14 cellular contexts compared by ENCODE assay signal in the genomic region with DNA sequence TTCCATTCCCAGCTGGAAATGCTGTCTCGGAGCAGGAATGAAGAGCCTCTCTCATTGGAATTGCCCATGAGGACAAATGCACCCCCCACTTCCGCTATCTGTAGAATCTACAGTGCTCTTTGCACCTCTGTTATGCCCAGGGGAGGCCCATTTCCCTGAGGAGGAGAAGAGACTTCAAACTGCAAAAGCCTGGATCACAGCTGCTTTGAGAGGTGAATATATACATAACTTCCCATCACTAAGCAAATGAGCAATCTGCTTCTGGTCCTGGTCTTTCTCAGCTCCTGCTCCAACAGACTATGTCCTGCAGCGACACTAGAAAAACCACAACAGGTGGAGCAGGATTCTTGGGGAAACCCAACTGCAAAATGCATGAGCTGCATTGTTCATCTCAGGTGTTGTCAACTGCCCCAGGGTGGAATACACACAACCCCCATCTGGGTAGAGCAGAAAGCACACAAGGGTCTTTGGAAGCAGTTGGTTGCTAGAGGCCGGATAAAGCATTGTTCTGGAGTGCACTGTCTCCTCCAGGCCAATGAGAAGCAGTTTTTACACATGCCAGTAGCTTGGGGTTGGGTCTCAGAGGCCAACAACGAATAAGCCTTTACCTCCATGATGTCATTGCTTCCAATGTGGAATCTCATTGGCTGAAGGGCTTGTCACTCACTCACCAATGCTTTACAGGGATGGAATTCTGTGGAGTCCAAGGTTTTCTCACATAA.
DNase-seq lines count a peak whose midpoint lies in the region; ATAC-seq and TF ChIP-seq lines count a peak whose summit lies in the region.
"Had no signal": no experiment of that assay in that cellular context is flagged by ENCODE, and none has a peak within 500 bp of the region (broad histone marks: within the 10 kb centered on the region; RNA-seq: fewer than 3 reads in every experiment).

No MANE protein-coding gene starts in this region.

- H3K4me3 Mint-ChIP-seq in GM23338 (no peak overlapping the region), glutamatergic neuron (ENCODE audit: unreplicated experiment) (no peak overlapping the region)
- H3K4me3 Mint-ChIP-seq: activated naive CD8-positive, alpha-beta T cell treated with anti-CD3 and anti-CD28 coated beads, Interleukin-2, amount 50 U/mL, for 24 hours had no signal

- peak overlapping the region; percentile 70; the same call in 1 of the 2 replicates for H3K27ac ChIP-seq in GM23338 (ENCODE audit: low read depth)
- H3K27ac ChIP-seq in SJCRH30 = peak overlapping the region; percentile 21; the same call in 1 of the 2 replicates
- no peak overlapping the region for H3K27ac ChIP-seq in left lung
- H3K27ac ChIP-seq: tibial artery had no signal

- no peaks in the 10 kb centered on the region for H4K20me1 ChIP-seq in GM23338 (replicated peaks; ENCODE audit: insufficient read depth)

- H3K4me3 ChIP-seq in GM23338 (no peak overlapping the region), SJCRH30 (no peak overlapping the region), left lung (no peak overlapping the region)
- H3K4me3 ChIP-seq: tibial artery had no signal

- peak; percentile 72 for DNase-seq in A172 (ENCODE audit: low spot score)
- DNase-seq in GM23338 (ENCODE audit: low spot score) = peak; percentile 98
- DNase-seq in SJCRH30 = peak; percentile 91 to 96
- DNase-seq in glutamatergic neuron = peak; percentile 62
- no peak for DNase-seq in left lung
- DNase-seq: activated naive CD8-positive, alpha-beta T cell treated with anti-CD3 and anti-CD28 coated beads, Interleukin-2, amount 50 U/mL, for 24 hours; COR-L47; KG1; kidney; stimulated activated CD4-positive, alpha-beta T cell treated with anti-CD3 and anti-CD28 coated beads, Interleukin-15, amount 100 ng/mL, for 24 hours; tibial artery had no signal

- H3K27me3 Mint-ChIP-seq in GM23338 (ENCODE audit: insufficient read depth, low read depth, poor library complexity) (peaks cover 6% of the 10 kb centered on the region), glutamatergic neuron (ENCODE audit: unreplicated experiment) (peaks cover 2% of the 10 kb centered on the region)

- H3K79me2 ChIP-seq in GM23338 (replicated peaks; ENCODE audit: insufficient read depth) = no peaks in the 10 kb centered on the region

- H3K27me3 ChIP-seq in GM23338 (ENCODE audit: insufficient read depth) (no peaks in the 10 kb centered on the region), SJCRH30 (no peaks in the 10 kb centered on the region), left lung (no peaks in the 10 kb centered on the region)
- H3K27me3 ChIP-seq: tibial artery had no signal

- peak overlapping the region; percentile 33 for H3K4me2 ChIP-seq in GM23338

- H3K4me1 Mint-ChIP-seq in GM23338 (peaks cover 47% of the 10 kb centered on the region), glutamatergic neuron (ENCODE audit: low read depth, unreplicated experiment) (peaks cover 15% of the 10 kb centered on the region)

- H3K9me3 ChIP-seq in SJCRH30 (replicated peaks) = no peaks in the 10 kb centered on the region
- no peaks in the 10 kb centered on the region for H3K9me3 ChIP-seq in left lung
- H3K9me3 ChIP-seq: tibial artery had no signal

- H2AFZ ChIP-seq in GM23338 = 0 out of 2 replicates have a peak overlapping the region, but pooled peaks have one; percentile 1

- no peaks in the 10 kb centered on the region for H3K36me3 ChIP-seq in GM23338 (ENCODE audit: insufficient read depth)
- no peaks in the 10 kb centered on the region for H3K36me3 ChIP-seq in SJCRH30
- H3K36me3 ChIP-seq in left lung = no peaks in the 10 kb centered on the region
- H3K36me3 ChIP-seq: tibial artery had no signal

- H3K27ac Mint-ChIP-seq in GM23338 = peak overlapping the region; percentile 3
- peak overlapping the region; percentile 34 for H3K27ac Mint-ChIP-seq in glutamatergic neuron (ENCODE audit: unreplicated experiment)
- H3K27ac Mint-ChIP-seq: activated naive CD8-positive, alpha-beta T cell treated with anti-CD3 and anti-CD28 coated beads, Interleukin-2, amount 50 U/mL, for 24 hours had no signal

- H3K4me1 ChIP-seq in GM23338 (ENCODE audit: insufficient read depth) (peaks cover 19% of the 10 kb centered on the region), SJCRH30 (peaks cover 31% of the 10 kb centered on the region), left lung (peaks cover 0 to 18% of the 10 kb centered on the region in 2 donors)

- no peaks in the 10 kb centered on the region for H3K36me3 Mint-ChIP-seq in GM23338 (ENCODE audit: low read depth)
- H3K36me3 Mint-ChIP-seq in glutamatergic neuron (ENCODE audit: unreplicated experiment) = peaks cover 6% of the 10 kb centered on the region

- H3K9me2 ChIP-seq in GM23338 (ENCODE audit: insufficient read depth) = peaks cover 7% of the 10 kb centered on the region; the same call in 1 of the 2 replicates

- intact Hi-C loops in left lung (cut with DNase I) = no loop called here

- H3K9me3 Mint-ChIP-seq in GM23338 (no peaks in the 10 kb centered on the region), glutamatergic neuron (ENCODE audit: unreplicated experiment) (peaks cover 2% of the 10 kb centered on the region)
- H3K9me3 Mint-ChIP-seq: activated naive CD8-positive, alpha-beta T cell treated with anti-CD3 and anti-CD28 coated beads, Interleukin-2, amount 50 U/mL, for 24 hours had no signal

- TF ChIP-seq CTCF in GM23338 (conservative IDR thresholded peaks at IDR 0.05; ENCODE audit: low read depth in 2 of 2) (no peak), glutamatergic neuron (IDR thresholded peaks at IDR 0.05; ENCODE audit: partially characterized antibody, unreplicated experiment) (no peak), left lung (IDR thresholded peaks at IDR 0.05) (no peak)

- ATAC-seq in GM23338 (peak; percentile 95), left lung (no peak), HG03378 (IDR thresholded peaks at IDR 0.05; ENCODE audit: unreplicated experiment) (no peak), GM21526 (IDR thresholded peaks at IDR 0.05; ENCODE audit: low FRiP score, unreplicated experiment) (no peak), HG02870 (IDR thresholded peaks at IDR 0.05; ENCODE audit: unreplicated experiment) (no peak)
- ATAC-seq: activated naive CD8-positive, alpha-beta T cell treated with anti-CD3 and anti-CD28 coated beads, Interleukin-2, amount 50 U/mL, for 24 hours had no signal

- H3F3A ChIP-seq in GM23338 (replicated peaks; ENCODE audit: low read depth) = no peaks in the 10 kb centered on the region; the same call in 1 of the 2 replicates

TF ChIP-seq in GM23338, 12 proteins besides CTCF, POLR2A, EP300 and RAD21:
- TF ChIP-seq, protein P1, sequence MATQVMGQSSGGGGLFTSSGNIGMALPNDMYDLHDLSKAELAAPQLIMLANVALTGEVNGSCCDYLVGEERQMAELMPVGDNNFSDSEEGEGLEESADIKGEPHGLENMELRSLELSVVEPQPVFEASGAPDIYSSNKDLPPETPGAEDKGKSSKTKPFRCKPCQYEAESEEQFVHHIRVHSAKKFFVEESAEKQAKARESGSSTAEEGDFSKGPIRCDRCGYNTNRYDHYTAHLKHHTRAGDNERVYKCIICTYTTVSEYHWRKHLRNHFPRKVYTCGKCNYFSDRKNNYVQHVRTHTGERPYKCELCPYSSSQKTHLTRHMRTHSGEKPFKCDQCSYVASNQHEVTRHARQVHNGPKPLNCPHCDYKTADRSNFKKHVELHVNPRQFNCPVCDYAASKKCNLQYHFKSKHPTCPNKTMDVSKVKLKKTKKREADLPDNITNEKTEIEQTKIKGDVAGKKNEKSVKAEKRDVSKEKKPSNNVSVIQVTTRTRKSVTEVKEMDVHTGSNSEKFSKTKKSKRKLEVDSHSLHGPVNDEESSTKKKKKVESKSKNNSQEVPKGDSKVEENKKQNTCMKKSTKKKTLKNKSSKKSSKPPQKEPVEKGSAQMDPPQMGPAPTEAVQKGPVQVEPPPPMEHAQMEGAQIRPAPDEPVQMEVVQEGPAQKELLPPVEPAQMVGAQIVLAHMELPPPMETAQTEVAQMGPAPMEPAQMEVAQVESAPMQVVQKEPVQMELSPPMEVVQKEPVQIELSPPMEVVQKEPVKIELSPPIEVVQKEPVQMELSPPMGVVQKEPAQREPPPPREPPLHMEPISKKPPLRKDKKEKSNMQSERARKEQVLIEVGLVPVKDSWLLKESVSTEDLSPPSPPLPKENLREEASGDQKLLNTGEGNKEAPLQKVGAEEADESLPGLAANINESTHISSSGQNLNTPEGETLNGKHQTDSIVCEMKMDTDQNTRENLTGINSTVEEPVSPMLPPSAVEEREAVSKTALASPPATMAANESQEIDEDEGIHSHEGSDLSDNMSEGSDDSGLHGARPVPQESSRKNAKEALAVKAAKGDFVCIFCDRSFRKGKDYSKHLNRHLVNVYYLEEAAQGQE (IDR thresholded peaks at IDR 0.05; ENCODE audit: unreplicated experiment) = no peak
- peak; percentile 77 for TF ChIP-seq CREB1 (CRISPR knock-in tag; IDR thresholded peaks at IDR 0.05; ENCODE audit: low read depth)

Comparison
In these comparisons a context has a peak if more than half of its experiments do, and no peak if none do; other contexts are left out.
1. DNase-seq: peak in A172 (single experiment), GM23338 (single experiment), SJCRH30 (2 of 2) and glutamatergic neuron (single experiment); none in left lung (0 of 2).
2. H3K27ac ChIP-seq: peak in GM23338 (single experiment) and SJCRH30 (single experiment); none in left lung (0 of 2).